ENCODE assay signal across 16 cellular contexts in the genomic region with DNA sequence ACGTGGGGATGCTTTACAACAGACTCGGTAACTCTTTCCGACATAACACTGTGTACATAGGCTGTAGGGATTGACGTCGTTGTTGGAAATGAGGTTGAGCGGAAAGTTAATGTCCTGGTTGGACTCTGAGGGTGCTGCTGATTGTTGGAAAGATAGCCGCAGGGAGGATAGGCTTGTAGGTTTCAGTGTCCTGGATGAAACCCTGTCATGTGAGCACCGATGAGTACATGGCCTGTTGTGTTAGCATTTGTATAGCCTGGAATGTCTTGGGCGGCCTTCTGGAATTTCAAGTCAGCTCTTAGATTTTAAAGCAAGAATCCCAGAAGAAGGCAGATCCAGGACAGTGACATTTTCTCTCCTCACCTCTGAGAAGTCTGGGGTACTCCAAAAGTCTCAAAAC.
A peak's percentile ranks its signal among the peaks of the same experiment; 100 is the strongest.
DNase-seq lines count a peak whose midpoint lies in the region; ATAC-seq and TF ChIP-seq lines count a peak whose summit lies in the region.
"Had no signal": no experiment of that assay in that cellular context is flagged by ENCODE, and none has a peak within 500 bp of the region (broad histone marks: within the 10 kb centered on the region; RNA-seq: fewer than 3 reads in every experiment).

No MANE protein-coding gene starts in this region.

- no peaks in the 10 kb centered on the region for H3K9me2 ChIP-seq in hepatocyte (replicated peaks; ENCODE audit: insufficient read depth)

- no peaks in the 10 kb centered on the region for H3K9me3 Mint-ChIP-seq in CD4-positive, alpha-beta memory T cell
- H3K9me3 Mint-ChIP-seq in T-cell: no peaks in the 10 kb centered on the region
- H3K9me3 Mint-ChIP-seq: stimulated activated naive CD8-positive, alpha-beta T cell treated with anti-CD3 and anti-CD28 coated beads, Interleukin-15, Interleukin-2, amounts not matched to agents 100 ng/mL and 50 ng/mL, for 24 hours had no signal

- H3K36me3 ChIP-seq in CD4-positive, alpha-beta memory T cell (ENCODE audit: insufficient read depth, low read length): peaks cover 28% of the 10 kb centered on the region
- no peaks in the 10 kb centered on the region for H3K36me3 ChIP-seq in hepatocyte (replicated peaks; ENCODE audit: insufficient read depth, low read depth)
- peaks cover 2 to 19% of the 10 kb centered on the region in 2 donors for H3K36me3 ChIP-seq in neuronal stem cell (replicated peaks in 1 of 2; ENCODE audit: control insufficient read depth in 2 of 2, insufficient read depth in 2 of 2, low read length in 2 of 2)

- no peak overlapping the region for H2BK5ac ChIP-seq in neuronal stem cell (ENCODE audit: low read length)

- H3K23ac ChIP-seq in neuronal stem cell (ENCODE audit: low read depth, low read length, poor library complexity): no peak overlapping the region

- peaks cover 45% of the 10 kb centered on the region for H3K79me2 ChIP-seq in hepatocyte

- no peaks in the 10 kb centered on the region for H3K27me3 ChIP-seq in CD4-positive, alpha-beta memory T cell (ENCODE audit: insufficient read depth, low read length)
- H3K27me3 ChIP-seq in hepatocyte: no peaks in the 10 kb centered on the region
- H3K27me3 ChIP-seq in neuronal stem cell (ENCODE audit: control insufficient read depth in 3 of 3, insufficient read depth in 3 of 3, low read depth in 1 of 3, low read length in 3 of 3): no peaks in the 10 kb centered on the region

- H3K4me2 ChIP-seq in hepatocyte: peak overlapping the region; percentile 39
- no peak overlapping the region for H3K4me2 ChIP-seq in neuronal stem cell (ENCODE audit: insufficient read depth, low read length, poor library complexity, severe bottlenecking)

- no peak for DNase-seq in CD4-positive, alpha-beta memory T cell
- DNase-seq in T-cell: no peak
- DNase-seq in hepatocyte (ENCODE audit: low spot score): peak; percentile 58
- no peak for DNase-seq in neuronal stem cell (ENCODE audit: low spot score)
- no peak for DNase-seq in activated CD4-positive, alpha-beta T cell treated with anti-CD3 and anti-CD28 coated beads for 4 hours
- DNase-seq: activated CD8-positive, alpha-beta memory T cell treated with anti-CD3 and anti-CD28 coated beads, Interleukin-2, amount 50 U/mL, for 4 hours; NCI-H1694 treated with DMSO at 0.1 percent for 48 hours; NCI-H524 treated with DMSO at 0.1 percent for 48 hours; nucleus accumbens; small intestine had no signal

- H3K4me1 ChIP-seq in CD4-positive, alpha-beta memory T cell (ENCODE audit: insufficient read depth, low read length): peaks cover 9% of the 10 kb centered on the region
- H3K4me1 ChIP-seq in hepatocyte (ENCODE audit: insufficient read depth) (peaks cover 21% of the 10 kb centered on the region), neuronal stem cell (ENCODE audit: control insufficient read depth in 2 of 2, insufficient read depth in 1 of 2, low read depth in 1 of 2, low read length in 2 of 2) (peaks cover 9 to 13% of the 10 kb centered on the region in 2 donors)

- H2BK120ac ChIP-seq in neuronal stem cell (ENCODE audit: low read depth, low read length): no peak overlapping the region

- no peaks in the 10 kb centered on the region for H3K79me1 ChIP-seq in neuronal stem cell (ENCODE audit: low read depth, low read length)

- H3K9me3 ChIP-seq in CD4-positive, alpha-beta memory T cell (ENCODE audit: control insufficient read depth in 1 of 2, low read length in 2 of 2): no peaks in the 10 kb centered on the region
- H3K9me3 ChIP-seq in hepatocyte (ENCODE audit: low read depth) (no peaks in the 10 kb centered on the region), neuronal stem cell (replicated peaks in 1 of 2; ENCODE audit: control insufficient read depth in 2 of 2, insufficient read depth in 1 of 2, low read depth in 1 of 2, low read length in 2 of 2) (peaks cover 0 to 3% of the 10 kb centered on the region in 2 donors)

- ATAC-seq in T-cell (replicated peaks in 1 of 4) (no peak), GM19023 (IDR thresholded peaks at IDR 0.05; ENCODE audit: unreplicated experiment) (no peak), HG03520 (IDR thresholded peaks at IDR 0.05; ENCODE audit: unreplicated experiment) (no peak), HG03280 (IDR thresholded peaks at IDR 0.05; ENCODE audit: unreplicated experiment) (no peak)
- ATAC-seq: HCT116 had no signal

- H3K27ac Mint-ChIP-seq in CD4-positive, alpha-beta memory T cell: peak overlapping the region in 4 of 7 donors; percentile 65 to 87 (median 78)
- peak overlapping the region; percentile 39 to 78 for H3K27ac Mint-ChIP-seq in T-cell

- no peak overlapping the region for H3K18ac ChIP-seq in neuronal stem cell (ENCODE audit: low read length)

- intact Hi-C loops in CD4-positive, alpha-beta memory T cell (cut with micrococcal nuclease): loop anchor here (5.0 kb wide), 1 partner anchor 56 kb away; no protein-coding TSS in a partner anchor

- no peak overlapping the region for H3K4me3 ChIP-seq in CD4-positive, alpha-beta memory T cell (ENCODE audit: low read length in 2 of 2)
- H3K4me3 ChIP-seq in hepatocyte (no peak overlapping the region), neuronal stem cell (ENCODE audit: low read length in 2 of 2) (no peak overlapping the region)
- H3K4me3 ChIP-seq: lung had no signal

- H3K4me3 Mint-ChIP-seq in CD4-positive, alpha-beta memory T cell: no peak overlapping the region
- H3K4me3 Mint-ChIP-seq in T-cell: no peak overlapping the region
- H3K4me3 Mint-ChIP-seq: stimulated activated naive CD8-positive, alpha-beta T cell treated with anti-CD3 and anti-CD28 coated beads, Interleukin-15, Interleukin-2, amounts not matched to agents 100 ng/mL and 50 ng/mL, for 24 hours had no signal

- TF ChIP-seq CTCF in hepatocyte (IDR thresholded peaks at IDR 0.05; ENCODE audit: poor library complexity): no peak

- no peak overlapping the region for H3K14ac ChIP-seq in neuronal stem cell (ENCODE audit: low read length)

- H3K36me3 Mint-ChIP-seq in CD4-positive, alpha-beta memory T cell: peaks cover 13 to 35% of the 10 kb centered on the region in 2 donors
- H3K36me3 Mint-ChIP-seq in T-cell: peaks cover 22% of the 10 kb centered on the region

- H4K91ac ChIP-seq in neuronal stem cell (ENCODE audit: low read depth, low read length, poor library complexity): no peak overlapping the region

- no peak overlapping the region for H2BK15ac ChIP-seq in neuronal stem cell (ENCODE audit: low read length)

- no peak overlapping the region for H3K4ac ChIP-seq in neuronal stem cell (ENCODE audit: low read length)

- H3K27me3 Mint-ChIP-seq in CD4-positive, alpha-beta memory T cell: no peaks in the 10 kb centered on the region
- H3K27me3 Mint-ChIP-seq in T-cell: no peaks in the 10 kb centered on the region
- H3K27me3 Mint-ChIP-seq: stimulated activated naive CD8-positive, alpha-beta T cell treated with anti-CD3 and anti-CD28 coated beads, Interleukin-15, Interleukin-2, amounts not matched to agents 100 ng/mL and 50 ng/mL, for 24 hours had no signal

- 53% methylated on average over 9 of the region's 9 CpGs for WGBS in hepatocyte (ENCODE audit: low lambda C conversion rate, missing lambda C conversion rate)
- WGBS in neuronal stem cell (ENCODE audit: extremely low coverage in 2 of 2, insufficient read length in 2 of 2, insufficient replicate concordance in 1 of 2), 2 donors: no CpG with 5 or more reads among the region's 9 CpGs

- H3K9ac ChIP-seq in neuronal stem cell (ENCODE audit: low read depth, low read length, poor library complexity): no peak overlapping the region

- H3K4me1 Mint-ChIP-seq in CD4-positive, alpha-beta memory T cell: peaks cover 16 to 29% (median 20%) of the 10 kb centered on the region in 4 donors
- H3K4me1 Mint-ChIP-seq in T-cell: peaks cover 16 to 44% (median 28%) of the 10 kb centered on the region in 3 donors

- no peak overlapping the region for H2AFZ ChIP-seq in hepatocyte
- no peak overlapping the region for H2AFZ ChIP-seq in neuronal stem cell (ENCODE audit: low read length)

- no peak overlapping the region for H2AK5ac ChIP-seq in neuronal stem cell (ENCODE audit: low read depth, low read length)

- no peak overlapping the region for H4K8ac ChIP-seq in neuronal stem cell (ENCODE audit: low read depth, low read length)

- H4K20me1 ChIP-seq in hepatocyte (ENCODE audit: insufficient read depth, poor library complexity, severe bottlenecking): no peaks in the 10 kb centered on the region

- POLR2A ChIA-PET in CD4-positive, alpha-beta memory T cell (lab: Charles Lee; ENCODE audit: partially characterized antibody): interaction anchor here (1.3 to 3.5 kb wide), 4 partner anchors 14 to 64 kb away, joined by 3 to 24 read pairs (median 12); a partner anchor contains a TSS
- POLR2A ChIA-PET in T-cell (lab: Charles Lee): no interaction called here

- no peak overlapping the region for H2BK12ac ChIP-seq in neuronal stem cell (ENCODE audit: low read length)

- H3K27ac ChIP-seq in CD4-positive, alpha-beta memory T cell (ENCODE audit: low read depth, low read length): no peak overlapping the region
- H3K27ac ChIP-seq in hepatocyte: peak overlapping the region; percentile 86
- peak overlapping the region; percentile 7 for H3K27ac ChIP-seq in neuronal stem cell (replicated peaks; ENCODE audit: low read length)

- CTCF ChIA-PET in CD4-positive, alpha-beta memory T cell (lab: Charles Lee; ENCODE audit: partially characterized antibody): interaction anchor here (1.1 to 4.0 kb wide), 11 partner anchors 12 to 97 kb away, joined by 3 to 30 read pairs (median 12); a partner anchor contains a TSS
- CTCF ChIA-PET in T-cell (lab: Charles Lee): no interaction called here
